In the genomic region with DNA sequence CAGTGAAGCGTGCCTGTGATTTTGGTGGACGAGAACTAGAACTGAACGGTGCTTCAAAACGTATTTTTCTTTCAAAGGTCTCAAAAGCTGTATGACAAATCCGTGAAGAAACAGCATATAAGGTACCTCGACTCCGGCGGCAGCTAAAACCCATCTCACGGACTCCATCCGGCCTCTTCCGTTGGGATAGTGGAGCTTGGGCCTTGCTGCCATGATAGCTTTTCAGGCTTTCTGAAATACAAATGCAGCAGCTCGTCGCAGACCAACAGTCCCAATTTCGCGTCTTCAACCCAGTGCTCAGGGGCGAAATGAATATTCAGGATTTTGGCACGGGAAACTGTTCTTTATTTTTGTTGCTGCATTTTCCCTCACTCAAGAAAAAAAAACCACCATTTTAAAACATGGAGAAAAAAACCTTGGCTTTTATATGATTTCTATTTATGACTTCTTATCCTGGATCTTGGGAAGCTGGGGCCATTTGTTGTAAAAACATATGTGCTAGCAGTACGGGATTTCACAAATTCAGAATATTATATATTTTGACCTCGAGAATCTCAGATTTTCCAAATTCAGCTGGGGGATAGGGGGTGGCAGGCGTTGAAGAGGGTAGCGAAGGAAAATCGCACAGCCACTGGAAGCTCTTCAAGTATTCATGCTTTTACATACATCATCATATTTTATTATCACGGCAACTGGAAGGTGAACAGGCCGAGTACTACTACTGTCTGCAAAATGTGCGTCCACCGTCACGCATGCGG, we compare ENCODE assay signal across 8 cellular contexts. TPM values are rescaled to one million over a fixed set of nuclear protein-coding genes. Genes with fewer than 3 reads are reported as not detected.
DNase-seq lines count a peak whose midpoint lies in the region; ATAC-seq and TF ChIP-seq lines count a peak whose summit lies in the region.

No MANE protein-coding gene starts in this region.

- peak overlapping the region; percentile 68 for H3K23ac ChIP-seq in IMR-90 (ENCODE audit: low read depth, low read length)

- TF ChIP-seq RAD21 in IMR-90 (IDR thresholded peaks at IDR 0.05; ENCODE audit: low read length), result no peak

- H4K20me1 ChIP-seq in IMR-90 (ENCODE audit: insufficient read depth, low read length), result no peaks in the 10 kb centered on the region
- H4K20me1 ChIP-seq in neural progenitor cell (ENCODE audit: low read depth), result no peaks in the 10 kb centered on the region

- no TSS peak for BruUV-seq in IMR-90 (replicated peaks; lab: Mats Ljungman, UMichigan)

- WGBS in IMR-90 (ENCODE audit: extremely low coverage in 2 of 2, insufficient read length in 1 of 2), 2 experiments, result 4% methylated on average over 12 of the region's 28 CpGs; no CpG with 5 or more reads in 1 of the 2 experiments

- no peaks in the 10 kb centered on the region for H3K9me3 ChIP-seq in IMR-90 (ENCODE audit: control insufficient read depth, insufficient read depth, low read length)
- H3K9me3 ChIP-seq in neural progenitor cell (ENCODE audit: low read depth), result no peaks in the 10 kb centered on the region

- peaks cover 14% of the 10 kb centered on the region for H3K79me2 ChIP-seq in neural progenitor cell (ENCODE audit: low read depth)

- peak overlapping the region; percentile 50; the same call in 1 of the 2 replicates for H2AK5ac ChIP-seq in IMR-90 (ENCODE audit: low read depth, low read length)

- H3K4me1 ChIP-seq in IMR-90 (ENCODE audit: control insufficient read depth, insufficient read depth, low read length), result peaks cover 8% of the 10 kb centered on the region
- H3K4me1 ChIP-seq in neural progenitor cell, result peaks cover 12% of the 10 kb centered on the region

- dilution Hi-C loops in IMR-90 (cut with HindIII; ENCODE audit: low sequenced_read_pairs, unreplicated experiment), result no loop called here

- TF ChIP-seq POLR2A in IMR-90 (IDR thresholded peaks at IDR 0.05; ENCODE audit: low read depth, low read length), result no peak

- H3K4me3 Mint-ChIP-seq in WTC11 (peak overlapping the region; percentile 89), neural progenitor cell (peak overlapping the region; percentile 95)

- H3K4me1 Mint-ChIP-seq in WTC11 (peaks cover 15% of the 10 kb centered on the region), neural progenitor cell (peaks cover 21% of the 10 kb centered on the region)

- H3K18ac ChIP-seq in IMR-90 (ENCODE audit: low read depth, low read length), result peak overlapping the region; percentile 56

- no peaks in the 10 kb centered on the region for H3K9me3 Mint-ChIP-seq in WTC11
- H3K9me3 Mint-ChIP-seq in neural progenitor cell, result peaks cover 4% of the 10 kb centered on the region

- peak overlapping the region; percentile 90 for H4K91ac ChIP-seq in IMR-90 (ENCODE audit: insufficient read depth, low read depth, low read length)

- DNase-seq in NCI-H2107 treated with DMSO at 0.1 percent for 48 hours (lab: John Stamatoyannopoulos, UW; ENCODE audit: unreplicated experiment), result peak; percentile 3
- DNase-seq in NCI-H2107 (lab: John Stamatoyannopoulos, UW), result no peak
- peak; percentile 51 for DNase-seq in IMR-90
- DNase-seq in WTC11 (ENCODE audit: low spot score), result peak; percentile 19
- DNase-seq in foreskin fibroblast, result peak; percentile 22 to 62
- peak; percentile 47 for DNase-seq in neural progenitor cell (ENCODE audit: low spot score)
- DNase-seq in COLO829 (ENCODE audit: low spot score), result no peak
- no peak for DNase-seq in AML-193 (lab: John Stamatoyannopoulos, UW)

- H3K27me3 ChIP-seq in IMR-90 (ENCODE audit: control insufficient read depth, insufficient read depth, low read length) (no peaks in the 10 kb centered on the region), neural progenitor cell (no peaks in the 10 kb centered on the region)

- H4K8ac ChIP-seq in IMR-90 (ENCODE audit: low read depth in 2 of 2, low read length in 2 of 2), result peak overlapping the region; percentile 61 to 86

- H3K36me3 Mint-ChIP-seq in WTC11 (peaks cover 9% of the 10 kb centered on the region), neural progenitor cell (peaks cover 34% of the 10 kb centered on the region)

- peak overlapping the region; percentile 91 for H3K56ac ChIP-seq in IMR-90 (ENCODE audit: extremely low read depth, insufficient read depth, low read length)

- peak overlapping the region; percentile 53; the same call in 1 of the 3 replicates for H2BK15ac ChIP-seq in IMR-90 (ENCODE audit: low read depth, low read length)

- peak overlapping the region; percentile 58 for H2BK120ac ChIP-seq in IMR-90 (ENCODE audit: low read depth, low read length)

- H3K9me1 ChIP-seq in IMR-90 (ENCODE audit: insufficient read depth, low read length), result peaks cover 6% of the 10 kb centered on the region

- no peak for ATAC-seq in IMR-90 (ENCODE audit: low read depth)
- ATAC-seq in WTC11, result no peak

- H4K5ac ChIP-seq in IMR-90 (ENCODE audit: low read depth, low read length), result peak overlapping the region; percentile 70

- CTCF ChIA-PET in IMR-90 (lab: Yijun Ruan, JAX) (interaction anchor here (0.6 to 1.4 kb wide), 4 partner anchors 61 to 650 kb away, joined by 3 read pairs; no protein-coding TSS in a partner anchor), WTC11 (lab: Charles Lee) (interaction anchor here (0.6 to 2.4 kb wide), 13 partner anchors 15 to 490 kb away, joined by 3 to 10 read pairs (median 4); a partner anchor contains a TSS)

- no peak for TF ChIP-seq CTCF in IMR-90 (conservative IDR thresholded peaks at IDR 0.05; ENCODE audit: low read depth, low read length)
- no peak for TF ChIP-seq CTCF in WTC11 (IDR thresholded peaks at IDR 0.05)
- TF ChIP-seq CTCF in foreskin fibroblast (IDR thresholded peaks at IDR 0.05; ENCODE audit: low read depth, low read length), result no peak
- TF ChIP-seq CTCF in neural progenitor cell (IDR thresholded peaks at IDR 0.05), result no peak

- H3F3A ChIP-seq in neural progenitor cell (ENCODE audit: low read depth), result peaks cover 22% of the 10 kb centered on the region

- H3K4ac ChIP-seq in IMR-90 (ENCODE audit: low read depth, low read length), result peak overlapping the region; percentile 86

- in situ Hi-C loops in IMR-90 (cut with MboI; ENCODE audit: low sequenced_read_pairs), result loop anchor here (5.0 kb wide), 1 partner anchor 587 kb away; no protein-coding TSS in a partner anchor

- peaks cover 6 to 19% of the 10 kb centered on the region in 2 experiments; a peak in 2 of 4 replicates for H3K79me1 ChIP-seq in IMR-90 (ENCODE audit: low read depth in 1 of 2, low read length in 2 of 2)

- H3K9ac ChIP-seq in IMR-90 (ENCODE audit: low read depth, low read length), result peak overlapping the region; percentile 91
- H3K9ac ChIP-seq in neural progenitor cell, result peak overlapping the region; percentile 71

- H2BK20ac ChIP-seq in IMR-90 (ENCODE audit: low read depth, low read length), result peak overlapping the region; percentile 5

- POLR2A ChIA-PET in IMR-90 (lab: Charles Lee; ENCODE audit: unreplicated experiment), result interaction anchor here (0.7 kb wide), 1 partner anchor 312 kb away, joined by 5 read pairs; no protein-coding TSS in a partner anchor
- POLR2A ChIA-PET in WTC11 (lab: Charles Lee), result interaction anchor here (0.5 to 1.3 kb wide), 2 partner anchors 72 to 555 kb away, joined by 3 to 4 read pairs; no protein-coding TSS in a partner anchor

- H2BK5ac ChIP-seq in IMR-90 (ENCODE audit: low read depth, low read length, poor library complexity, severe bottlenecking), result peak overlapping the region; percentile 81

- H3K27ac ChIP-seq in IMR-90 (ENCODE audit: insufficient read depth, low read length), result peak overlapping the region; percentile 88
- H3K27ac ChIP-seq in neural progenitor cell, result peak overlapping the region; percentile 97

- H3K36me3 ChIP-seq in IMR-90 (ENCODE audit: control insufficient read depth, insufficient read depth, low read length) (peaks cover 2% of the 10 kb centered on the region; the same call in 1 of the 2 replicates), neural progenitor cell (peaks cover 3% of the 10 kb centered on the region)

- intact Hi-C loops in IMR-90 (cut with micrococcal nuclease), result loop anchor here (2.0 to 5.0 kb wide), 3 partner anchors 177 to 583 kb away; no protein-coding TSS in a partner anchor

- H3K27ac Mint-ChIP-seq in WTC11 (peak overlapping the region; percentile 98), neural progenitor cell (peak overlapping the region; percentile 99)

- H3K14ac ChIP-seq in IMR-90 (replicated peaks; ENCODE audit: low read depth, low read length), result peak overlapping the region; percentile 81

- H2AK9ac ChIP-seq in IMR-90 (replicated peaks; ENCODE audit: low read depth, low read length, poor library complexity), result peak overlapping the region; percentile 90

- H3K4me2 ChIP-seq in IMR-90 (ENCODE audit: low read depth, low read length) (peak overlapping the region; percentile 77), neural progenitor cell (peak overlapping the region; percentile 93)

- peak overlapping the region; percentile 58 for H3K4me3 ChIP-seq in IMR-90 (ENCODE audit: insufficient read depth, low read depth, low read length)
- peak overlapping the region; percentile 80 to 88 for H3K4me3 ChIP-seq in foreskin fibroblast (ENCODE audit: low read depth in 1 of 2, low read length in 2 of 2)
- peak overlapping the region; percentile 72 for H3K4me3 ChIP-seq in neural progenitor cell

- H3K27me3 Mint-ChIP-seq in WTC11 (ENCODE audit: low read depth) (peaks cover 5% of the 10 kb centered on the region), neural progenitor cell (ENCODE audit: insufficient read depth, low read depth) (peaks cover 23% of the 10 kb centered on the region)

- H2AFZ ChIP-seq in IMR-90 (replicated peaks; ENCODE audit: low read length, poor library complexity), result peak overlapping the region; percentile 87
- peak overlapping the region; percentile 83 for H2AFZ ChIP-seq in neural progenitor cell (replicated peaks)

TF ChIP-seq in IMR-90, 13 proteins besides CTCF, POLR2A, EP300 and RAD21:
- 0 out of 2 replicates have a peak, but pooled peaks have one; percentile 18 for TF ChIP-seq MXI1 (IDR thresholded peaks at IDR 0.05; ENCODE audit: borderline replicate concordance, low read depth, low read length)
- no peak for TF ChIP-seq CEBPB (IDR thresholded peaks at IDR 0.05; ENCODE audit: low read depth, low read length)

TF ChIP-seq in WTC11, 78 proteins besides CTCF, POLR2A, EP300 and RAD21:
- TF ChIP-seq KAT7 (CRISPR knock-in tag; IDR thresholded peaks at IDR 0.05; ENCODE audit: borderline replicate concordance) (0 out of 2 replicates have a peak, but pooled peaks have one; percentile 12), ELF4 (CRISPR knock-in tag; IDR thresholded peaks at IDR 0.05; ENCODE audit: low read depth) (no peak)
TF ChIP-seq in WTC11: peak in this region for 1.

RNA-seq across cellular contexts. Expression of a gene that starts 0.9 kb away (rescaled TPM):
- total RNA-seq in IMR-90 (2012; rRNA removed) (26.9 and 35.8 TPM in 2 replicates), WTC11 (2021) (12.6 to 24.6 TPM (median 23.1 TPM) in 3 replicates), neural progenitor cell (ENCODE audit: low replicate concordance) (62.2 and 113 TPM in 2 replicates)
- 29.6 and 35.6 TPM in 2 replicates for polyA plus RNA-seq in IMR-90 (2012; rRNA removed)
- polyA plus RNA-seq in IMR-90 (2012; cell fraction: cytosol; rRNA removed), result 7.6 and 12.7 TPM in 2 replicates
- polyA plus RNA-seq in IMR-90 (2012; cell fraction: nucleus; rRNA removed; ENCODE audit: low replicate concordance), result 4.2 and 41.9 TPM in 2 replicates

Comparison
In these comparisons a context has a peak if more than half of its experiments do, and no peak if none do; other contexts are left out.
1. DNase-seq: peak in NCI-H2107 treated with DMSO at 0.1 percent for 48 hours (single experiment), IMR-90 (single experiment), WTC11 (single experiment), foreskin fibroblast (2 of 2) and neural progenitor cell (single experiment); none in NCI-H2107 (single experiment), COLO829 (single experiment) and AML-193 (0 of 2).
2. Peak in every context shown above with its lines, with median percentiles within 50 percentile points of each other: H3K4me3 ChIP-seq.